Comparison of ENCODE assay signal across 1 cellular context in the genomic region with DNA sequence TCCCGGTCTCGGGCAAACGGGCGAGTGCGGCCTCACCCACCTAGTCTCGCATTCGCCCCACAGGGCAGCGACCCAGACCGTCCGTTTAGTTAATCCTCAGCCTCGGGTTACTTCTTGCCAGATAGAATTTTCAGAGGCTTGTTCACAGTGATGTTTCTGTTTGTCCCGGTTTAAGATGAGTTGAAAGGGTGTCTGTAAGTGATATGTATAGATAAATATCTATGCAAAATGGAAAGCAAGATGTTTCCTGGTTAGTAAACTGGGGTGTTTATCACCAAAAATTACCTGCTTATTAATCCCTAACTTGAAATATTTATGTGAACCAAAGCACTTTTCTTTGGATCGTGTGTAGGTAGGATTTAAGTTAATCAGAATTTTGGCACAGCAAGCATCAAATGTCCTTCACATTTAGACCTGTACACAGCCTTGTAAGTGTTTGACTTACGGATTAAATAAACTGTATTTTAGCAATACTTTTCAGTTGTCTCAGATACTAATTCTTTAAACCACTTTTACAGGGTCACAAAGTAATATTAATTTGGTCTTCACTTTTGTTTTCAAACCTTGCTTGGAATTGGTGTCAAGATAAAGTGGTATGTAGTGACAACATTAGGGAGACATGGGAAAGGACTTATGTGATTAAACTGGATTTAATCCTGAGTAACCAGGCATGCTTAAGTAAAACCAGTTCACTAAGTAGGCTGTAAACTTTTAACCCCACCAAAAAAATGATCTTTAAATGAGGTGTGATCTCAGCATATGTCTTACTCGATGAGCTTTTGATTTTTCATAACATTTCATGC.
TF ChIP-seq lines count a peak whose summit lies in the region.

No MANE protein-coding gene starts in this region.

TF ChIP-seq in IMR-90, 13 proteins besides CTCF, POLR2A, EP300 and RAD21:
- TF ChIP-seq RFX5 (IDR thresholded peaks at IDR 0.05; ENCODE audit: low read depth, low read length) = no peak
